In genomic region chr3:132034486-132035464, GRCh38 we compare ENCODE assay signal across 8 cellular contexts. TPM values are rescaled to one million over a fixed set of nuclear protein-coding genes. Genes with fewer than 3 reads are reported as not detected.
DNase-seq lines count a peak whose midpoint lies in the region; ATAC-seq and TF ChIP-seq lines count a peak whose summit lies in the region.

CPNE4 (minus strand) TSS chr3:132035014.

- no peaks in the 10 kb centered on the region for H3K36me3 Mint-ChIP-seq in CD4-positive, CD25-positive, alpha-beta regulatory T cell

- H3K4me3 Mint-ChIP-seq in CD4-positive, CD25-positive, alpha-beta regulatory T cell: peak within 1 kb of the TSS in 1 of 4 donors; percentile 45

- WGBS in HUES64: 5% methylated on average over 49 of the region's 49 CpGs
- 5 to 7% methylated on average over 49 of the region's 49 CpGs for WGBS in esophagus, 2 donors

- H3K4me1 ChIP-seq in CD4-positive, CD25-positive, alpha-beta regulatory T cell (ENCODE audit: control insufficient read depth, insufficient read depth, low read length, poor library complexity, severe bottlenecking): no peaks in the 10 kb centered on the region
- H3K4me1 ChIP-seq in HUES64 (ENCODE audit: insufficient read depth, low read length): no peaks in the 10 kb centered on the region
- H3K4me1 ChIP-seq in esophagus (ENCODE audit: control insufficient read depth in 2 of 2, insufficient read depth in 2 of 2, low read length in 1 of 2): peaks cover 0 to 6% of the 10 kb centered on the region in 2 donors
- no peaks in the 10 kb centered on the region for H3K4me1 ChIP-seq in mucosa of descending colon (ENCODE audit: low read depth)

- H3K9ac ChIP-seq in HUES64 (ENCODE audit: low read depth, low read length): no peak within 1 kb of the TSS

- peaks cover 0 to 7% (median 2%) of the 10 kb centered on the region in 4 donors for H3K4me1 Mint-ChIP-seq in CD4-positive, CD25-positive, alpha-beta regulatory T cell

- H3K27ac Mint-ChIP-seq in CD4-positive, CD25-positive, alpha-beta regulatory T cell: no peak within 1 kb of the TSS

- TF ChIP-seq CTCF in GM20000 (IDR thresholded peaks at IDR 0.05; ENCODE audit: extremely low read depth, missing control alignments) (peak; percentile 46), mucosa of descending colon (IDR thresholded peaks at IDR 0.05) (peak; percentile 36)

- intact Hi-C loops in mucosa of descending colon (cut with DNase I, micrococcal nuclease): no loop called here

- H3K4me3 ChIP-seq in CD4-positive, CD25-positive, alpha-beta regulatory T cell (ENCODE audit: low read depth, low read length): no peak within 1 kb of the TSS
- H3K4me3 ChIP-seq in HUES64 (ENCODE audit: low read length) (peak within 1 kb of the TSS; percentile 71), esophagus (ENCODE audit: low read depth in 1 of 2, low read length in 2 of 2) (peak within 1 kb of the TSS; percentile 12 to 37), mucosa of descending colon (no peak within 1 kb of the TSS)

- H3K27me3 Mint-ChIP-seq in CD4-positive, CD25-positive, alpha-beta regulatory T cell: peaks cover 42% of the 10 kb centered on the region

- H3K27ac ChIP-seq in CD4-positive, CD25-positive, alpha-beta regulatory T cell (ENCODE audit: insufficient read depth, low read length, poor library complexity, severe bottlenecking): no peak within 1 kb of the TSS
- no peak within 1 kb of the TSS for H3K27ac ChIP-seq in HUES64 (ENCODE audit: low read depth, low read length)
- no peak within 1 kb of the TSS for H3K27ac ChIP-seq in esophagus (ENCODE audit: low read depth in 2 of 2, low read length in 1 of 2)

- no peaks in the 10 kb centered on the region for H3K9me3 ChIP-seq in CD4-positive, CD25-positive, alpha-beta regulatory T cell (ENCODE audit: control insufficient read depth in 2 of 2, low read length in 2 of 2)
- H3K9me3 ChIP-seq in HUES64 (ENCODE audit: insufficient read depth, low read depth, low read length): no peaks in the 10 kb centered on the region
- H3K9me3 ChIP-seq in esophagus (ENCODE audit: control insufficient read depth in 2 of 2, insufficient read depth in 1 of 2, low read depth in 1 of 2, low read length in 1 of 2): peaks cover 0 to 3% of the 10 kb centered on the region in 2 donors
- no peaks in the 10 kb centered on the region for H3K9me3 ChIP-seq in mucosa of descending colon

- peaks cover 34% of the 10 kb centered on the region for H3K27me3 ChIP-seq in CD4-positive, CD25-positive, alpha-beta regulatory T cell (ENCODE audit: control insufficient read depth, insufficient read depth, low read length)
- H3K27me3 ChIP-seq in HUES64 (ENCODE audit: insufficient read depth, low read length) (peaks cover 60% of the 10 kb centered on the region), esophagus (ENCODE audit: control insufficient read depth in 1 of 2, insufficient read depth in 2 of 2, low read length in 2 of 2) (peaks cover 3 to 8% of the 10 kb centered on the region in 2 donors)

- peak; percentile 52 to 70 for ATAC-seq in CD4-positive, CD25-positive, alpha-beta regulatory T cell (ENCODE audit: low read depth in 2 of 2)
- ATAC-seq in mucosa of descending colon: peak; percentile 99

- H3K36me3 ChIP-seq in CD4-positive, CD25-positive, alpha-beta regulatory T cell (ENCODE audit: control insufficient read depth, insufficient read depth, low read length): no peaks in the 10 kb centered on the region
- H3K36me3 ChIP-seq in HUES64 (ENCODE audit: insufficient read depth, low read length) (no peaks in the 10 kb centered on the region), esophagus (ENCODE audit: control insufficient read depth in 2 of 2, insufficient read depth in 2 of 2, low read length in 1 of 2) (no peaks in the 10 kb centered on the region), mucosa of descending colon (ENCODE audit: low read depth) (no peaks in the 10 kb centered on the region)

- peaks cover 0 to 3% (median 0%) of the 10 kb centered on the region in 7 donors for H3K9me3 Mint-ChIP-seq in CD4-positive, CD25-positive, alpha-beta regulatory T cell

- peak; percentile 2 to 57 (median 24) for DNase-seq in CD4-positive, CD25-positive, alpha-beta regulatory T cell
- DNase-seq in GM20000 (ENCODE audit: low spot score) (peak; percentile 82), NOMO-1 treated with DMSO at 0.1 percent for 48 hours (lab: John Stamatoyannopoulos, UW; ENCODE audit: unreplicated experiment) (peak; percentile 94), activated T-cell treated with anti-CD3 and anti-CD28 coated beads for 1 hour (ENCODE audit: low read depth) (peak; percentile 47), mucosa of descending colon (peak; percentile 64 to 75 (median 70))
- DNase-seq in stimulated activated CD8-positive, alpha-beta memory T cell treated with anti-CD3 and anti-CD28 coated beads, Interleukin-7, amount 100 ng/mL, for 48 hours (ENCODE audit: extremely low read depth in 1 of 2, low read depth in 1 of 2): peak; percentile 39 to 44

RNA-seq across cellular contexts. Expression of gene CPNE4, which starts in this region (rescaled TPM):
- not detected for total RNA-seq in CD4-positive, CD25-positive, alpha-beta regulatory T cell
- not detected for polyA plus RNA-seq in CD4-positive, CD25-positive, alpha-beta regulatory T cell
- 2.9 TPM for polyA plus RNA-seq in HUES64 (2013, experiment 1 of 2)
- 5.7 TPM for polyA plus RNA-seq in HUES64 (2013, experiment 2 of 2)
- under 1 TPM; 0.05 to 0.08 TPM for polyA plus RNA-seq in esophagus
- 1 to 10 TPM in 2 of 3 donors, under 1 TPM in 1; 0.96 to 3.0 (median 1.1) TPM for total RNA-seq in mucosa of descending colon

Comparison
In these comparisons a context has a peak if more than half of its experiments do, and no peak if none do; other contexts are left out.
1. Peak in DNase-seq and ATAC-seq in CD4-positive, CD25-positive, alpha-beta regulatory T cell; RNA of the gene not detected or under 1 TPM.
2. DNase-seq: peak in every context shown above with its lines; median percentile 94 in NOMO-1 treated with DMSO at 0.1 percent for 48 hours; 82 in GM20000; 70 in mucosa of descending colon; 47 in activated T-cell treated with anti-CD3 and anti-CD28 coated beads for 1 hour; 42 in stimulated activated CD8-positive, alpha-beta memory T cell treated with anti-CD3 and anti-CD28 coated beads, Interleukin-7, amount 100 ng/mL, for 48 hours; 24 in CD4-positive, CD25-positive, alpha-beta regulatory T cell.
3. H3K4me3 ChIP-seq: peak in HUES64 (single experiment) and esophagus (2 of 2); none in CD4-positive, CD25-positive, alpha-beta regulatory T cell (single experiment) and mucosa of descending colon (single experiment).